23 cellular contexts compared by ENCODE assay signal in the genomic region with DNA sequence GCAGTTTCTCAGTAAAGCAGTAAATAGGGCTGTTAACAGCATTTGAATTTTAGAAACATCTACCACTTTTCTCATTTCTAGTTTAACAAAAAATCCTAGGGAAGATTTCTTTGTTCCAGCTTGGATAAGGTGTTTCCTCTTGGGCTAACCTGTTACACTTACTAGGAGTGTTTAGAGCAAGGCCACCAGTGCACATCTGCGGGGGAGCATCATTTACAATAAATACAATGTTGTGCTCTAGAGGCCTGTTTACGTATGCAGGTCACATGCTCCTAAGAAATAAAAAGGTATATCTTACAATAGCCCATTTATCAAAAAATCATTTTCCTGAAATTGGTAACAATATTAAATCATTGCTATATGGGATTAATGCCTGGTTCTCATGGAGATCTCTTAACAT.
"Had no signal": no experiment of that assay in that cellular context is flagged by ENCODE, and none has a peak within 500 bp of the region (broad histone marks: within the 10 kb centered on the region; RNA-seq: fewer than 3 reads in every experiment).

No MANE protein-coding gene starts in this region.

- H3K4me3 ChIP-seq: cardiac muscle cell, esophagus squamous epithelium, mucosa of descending colon, transverse colon, uterus had no signal

- H3K27me3 Mint-ChIP-seq: naive B cell, T-cell had no signal

- H3K27ac ChIP-seq: cardiac muscle cell, esophagus squamous epithelium, transverse colon, uterus had no signal

- H3K9me3 ChIP-seq: esophagus squamous epithelium, mucosa of descending colon, transverse colon, uterus had no signal

- H3K27ac Mint-ChIP-seq: activated naive CD4-positive, alpha-beta T cell treated with anti-CD3 and anti-CD28 coated beads, Interleukin-2, amount 50 U/mL, for 72 hours; naive B cell; T-cell had no signal

- DNase-seq: activated CD4-positive, alpha-beta T cell treated with anti-CD3 and anti-CD28 coated beads, Interleukin-2, amount 50 U/mL, for 1 hour; activated CD4-positive, CD25-positive, alpha-beta regulatory T cell treated with anti-CD3 and anti-CD28 coated beads, Interleukin-2, amount 50 U/mL, for 72 hours; activated CD8-positive, alpha-beta memory T cell treated with anti-CD3 and anti-CD28 coated beads, Interleukin-2, amount 50 U/mL, for 4 hours; activated gamma-delta T cell; activated T-cell treated with anti-CD3 and anti-CD28 coated beads, Interleukin-2, amount 50 U/mL, for 48 hours; amniotic stem cell; dermis blood vessel endothelial cell; effector memory CD4-positive, alpha-beta T cell; esophagus squamous epithelium; left ventricle myocardium superior; mucosa of descending colon; naive B cell; posterior cingulate gyrus; retina; stimulated activated CD4-positive, alpha-beta T cell treated with anti-CD3 and anti-CD28 coated beads, Interleukin-1b, Interleukin-23, amount 100 ng/mL, for 48 hours; stimulated activated CD8-positive, alpha-beta memory T cell treated with anti-CD3 and anti-CD28 coated beads, Interleukin-4, amount 100 ng/mL, for 48 hours; stimulated activated naive CD4-positive, alpha-beta T cell treated with Interleukin-2 at 50 U/mL for 16 hours; T-cell; T1000; transverse colon; uterus had no signal

- H3K36me3 ChIP-seq: cardiac muscle cell, esophagus squamous epithelium, uterus had no signal

- H3K9me3 Mint-ChIP-seq: activated naive CD4-positive, alpha-beta T cell treated with anti-CD3 and anti-CD28 coated beads, Interleukin-2, amount 50 U/mL, for 72 hours; naive B cell; T-cell had no signal

- H3K4me3 Mint-ChIP-seq: naive B cell had no signal

- H3K27me3 ChIP-seq: cardiac muscle cell, esophagus squamous epithelium, transverse colon, uterus had no signal

- H3K36me3 Mint-ChIP-seq: naive B cell had no signal

- ATAC-seq: activated naive CD4-positive, alpha-beta T cell treated with anti-CD3 and anti-CD28 coated beads, Interleukin-2, amount 50 U/mL, for 72 hours; left ventricle myocardium superior; mucosa of descending colon; T-cell had no signal
